ENCODE assay signal across 30 cellular contexts in the genomic region with DNA sequence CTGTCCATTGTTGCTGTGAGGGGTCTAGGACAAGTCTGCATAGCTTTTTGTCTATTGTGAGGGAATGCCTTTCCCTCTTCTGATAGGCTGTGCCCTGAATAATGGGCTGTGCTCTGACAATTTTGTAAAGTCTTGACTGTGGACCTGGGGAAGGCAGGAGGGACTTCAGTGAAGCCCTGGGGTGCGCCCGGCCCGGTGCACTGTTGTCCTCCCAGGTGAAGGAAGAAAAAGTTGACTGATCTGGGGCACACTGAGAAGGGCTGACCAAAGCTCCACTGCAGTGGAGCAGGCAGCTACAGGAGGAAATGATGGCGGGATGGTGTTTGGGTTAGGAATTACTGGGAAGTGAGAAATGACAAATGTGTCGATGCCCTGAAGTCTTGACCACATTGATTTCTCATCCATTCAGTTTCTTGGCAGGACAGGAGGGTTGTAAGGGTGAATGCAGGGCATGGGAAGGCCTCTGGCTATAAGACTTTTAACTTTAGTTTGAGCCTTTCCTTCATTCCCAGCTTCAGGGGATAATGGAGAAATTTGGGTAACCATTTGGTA.
"Had no signal": no experiment of that assay in that cellular context is flagged by ENCODE, and none has a peak within 500 bp of the region (broad histone marks: within the 10 kb centered on the region; RNA-seq: fewer than 3 reads in every experiment).

No MANE protein-coding gene starts in this region.

- H3K27me3 ChIP-seq: adrenal gland, body of pancreas, foreskin keratinocyte had no signal

- H3K9me3 ChIP-seq: adrenal gland, body of pancreas, gastrocnemius medialis, heart right ventricle had no signal

- ATAC-seq: activated CD4-positive, alpha-beta T cell treated with anti-CD3 and anti-CD28 coated beads for 36 hours; activated naive CD8-positive, alpha-beta T cell treated with anti-CD3 and anti-CD28 coated beads, Interleukin-2, amount 50 U/mL, for 24 hours; body of pancreas; esophagus mucosa; foreskin keratinocyte; gastrocnemius medialis; heart right ventricle; T-helper 17 cell had no signal

- H3K4me3 Mint-ChIP-seq: activated CD4-positive, alpha-beta memory T cell treated with anti-CD3 and anti-CD28 coated beads, Interleukin-2, amount 10 ng/mL, durations not matched to agents 7 days and 5 days; activated CD4-positive, alpha-beta T cell treated with anti-CD3 and anti-CD28 coated beads for 36 hours; activated CD4-positive, alpha-beta T cell treated with anti-CD3 and anti-CD28 coated beads, Interleukin-2, amount 10 ng/mL, durations not matched to agents 24 days and 14 days; activated naive CD4-positive, alpha-beta T cell treated with anti-CD3 and anti-CD28 coated beads for 36 hours; activated naive CD4-positive, alpha-beta T cell treated with anti-CD3 and anti-CD28 coated beads, Interleukin-2, amount 50 U/mL, for 24 hours; activated naive CD8-positive, alpha-beta T cell treated with anti-CD3 and anti-CD28 coated beads for 36 hours; activated naive CD8-positive, alpha-beta T cell treated with anti-CD3 and anti-CD28 coated beads, Interleukin-2, amount 50 U/mL, for 24 hours; activated T-helper 1 cell treated with anti-CD3 and anti-CD28 coated beads, Interleukin-12 subunit alpha, Interleukin-12 subunit beta, Interleukin-2, Interleukin-4 antibody, amounts not matched to agents 30 ng/mL and 10 ng/mL and 1 ng/mL, durations not matched to agents 14 hours and 24 hours and 36 hours; endodermal cell; T-helper 17 cell; T-helper 2 cell treated with Interferon-gamma antibody and Interleukin-4, amounts not matched to agents 5 μg/mL and 100 μg/mL, for 36 hours had no signal

- H3K36me3 Mint-ChIP-seq: activated naive CD4-positive, alpha-beta T cell treated with anti-CD3 and anti-CD28 coated beads, Interleukin-2, amount 50 U/mL, for 24 hours; activated naive CD8-positive, alpha-beta T cell treated with anti-CD3 and anti-CD28 coated beads for 36 hours had no signal

- H3K4me1 ChIP-seq: adrenal gland, body of pancreas, foreskin keratinocyte, gastrocnemius medialis, heart right ventricle had no signal

- DNase-seq: activated CD4-positive, alpha-beta memory T cell treated with anti-CD3 and anti-CD28 coated beads, Interleukin-2, amount 10 ng/mL, durations not matched to agents 7 days and 5 days; activated CD4-positive, alpha-beta T cell treated with anti-CD3 and anti-CD28 coated beads for 36 hours; activated CD4-positive, CD25-positive, alpha-beta regulatory T cell; activated CD4-positive, CD25-positive, alpha-beta regulatory T cell treated with anti-CD3 and anti-CD28 coated beads, Interleukin-2, amount 50 U/mL, for 72 hours; activated effector memory CD4-positive, alpha-beta T cell treated with anti-CD3 and anti-CD28 coated beads, Interleukin-2, amount 50 U/mL, for 16 hours; activated naive CD4-positive, alpha-beta T cell treated with anti-CD3 and anti-CD28 coated beads for 36 hours; activated naive CD8-positive, alpha-beta T cell treated with anti-CD3 and anti-CD28 coated beads for 36 hours; activated naive CD8-positive, alpha-beta T cell treated with anti-CD3 and anti-CD28 coated beads, Interleukin-2, amount 50 U/mL, for 24 hours; activated T-cell treated with anti-CD3 and anti-CD28 coated beads, Interleukin-2, amount 50 U/mL, for 1 hour; activated T-cell treated with anti-CD3 and anti-CD28 coated beads, Interleukin-2, amount 50 U/mL, for 48 hours; amygdala; aorta; body of pancreas; caudate nucleus; effector CD8-positive, alpha-beta T cell; endodermal cell; foreskin keratinocyte; gastrocnemius medialis; heart right ventricle; T-helper 1 cell; T-helper 17 cell; T1000 had no signal

- H3K27ac ChIP-seq: adrenal gland, body of pancreas, foreskin keratinocyte, gastrocnemius medialis, heart right ventricle had no signal

- H3K27ac Mint-ChIP-seq: activated CD4-positive, alpha-beta memory T cell treated with anti-CD3 and anti-CD28 coated beads, Interleukin-2, amount 10 ng/mL, durations not matched to agents 7 days and 5 days; activated CD4-positive, alpha-beta T cell treated with anti-CD3 and anti-CD28 coated beads for 36 hours; activated CD4-positive, alpha-beta T cell treated with anti-CD3 and anti-CD28 coated beads, Interleukin-2, amount 10 ng/mL, durations not matched to agents 24 days and 14 days; activated naive CD4-positive, alpha-beta T cell treated with anti-CD3 and anti-CD28 coated beads for 36 hours; activated naive CD4-positive, alpha-beta T cell treated with anti-CD3 and anti-CD28 coated beads, Interleukin-2, amount 50 U/mL, for 24 hours; activated naive CD8-positive, alpha-beta T cell treated with anti-CD3 and anti-CD28 coated beads for 36 hours; activated naive CD8-positive, alpha-beta T cell treated with anti-CD3 and anti-CD28 coated beads, Interleukin-2, amount 50 U/mL, for 24 hours; activated T-helper 1 cell treated with anti-CD3 and anti-CD28 coated beads, Interleukin-12 subunit alpha, Interleukin-12 subunit beta, Interleukin-2, Interleukin-4 antibody, amounts not matched to agents 30 ng/mL and 10 ng/mL and 1 ng/mL, durations not matched to agents 14 hours and 24 hours and 36 hours; activated T-helper 2 cell treated with anti-CD3 and anti-CD28 coated beads, Interferon-gamma antibody, Interleukin-2, Interleukin-4, amounts not matched to agents 10 μg/mL and 5 μg/mL and 100 μg/mL, durations not matched to agents 14 hours and 24 hours and 36 hours; endodermal cell; T-helper 17 cell; T-helper 2 cell treated with Interferon-gamma antibody and Interleukin-4, amounts not matched to agents 5 μg/mL and 100 μg/mL, for 36 hours had no signal

- H3K36me3 ChIP-seq: adrenal gland, gastrocnemius medialis, heart right ventricle had no signal

- H3K4me1 Mint-ChIP-seq: activated CD4-positive, alpha-beta memory T cell treated with anti-CD3 and anti-CD28 coated beads, Interleukin-2, amount 10 ng/mL, durations not matched to agents 7 days and 5 days; activated CD4-positive, alpha-beta T cell treated with anti-CD3 and anti-CD28 coated beads for 36 hours; activated CD4-positive, alpha-beta T cell treated with anti-CD3 and anti-CD28 coated beads, Interleukin-2, amount 10 ng/mL, durations not matched to agents 24 days and 14 days; activated naive CD4-positive, alpha-beta T cell treated with anti-CD3 and anti-CD28 coated beads, Interleukin-2, amount 50 U/mL, for 24 hours; activated naive CD8-positive, alpha-beta T cell treated with anti-CD3 and anti-CD28 coated beads for 36 hours; activated naive CD8-positive, alpha-beta T cell treated with anti-CD3 and anti-CD28 coated beads, Interleukin-2, amount 50 U/mL, for 24 hours; T-helper 17 cell had no signal

- H3K4me3 ChIP-seq: adrenal gland, body of pancreas, gastrocnemius medialis, heart right ventricle had no signal

- H3K9me3 Mint-ChIP-seq: activated CD4-positive, alpha-beta memory T cell treated with anti-CD3 and anti-CD28 coated beads, Interleukin-2, amount 10 ng/mL, durations not matched to agents 7 days and 5 days; activated CD4-positive, alpha-beta T cell treated with anti-CD3 and anti-CD28 coated beads, Interleukin-2, amount 10 ng/mL, durations not matched to agents 24 days and 14 days; activated naive CD4-positive, alpha-beta T cell treated with anti-CD3 and anti-CD28 coated beads for 36 hours; activated naive CD4-positive, alpha-beta T cell treated with anti-CD3 and anti-CD28 coated beads, Interleukin-2, amount 50 U/mL, for 24 hours; activated naive CD8-positive, alpha-beta T cell treated with anti-CD3 and anti-CD28 coated beads for 36 hours; activated naive CD8-positive, alpha-beta T cell treated with anti-CD3 and anti-CD28 coated beads, Interleukin-2, amount 50 U/mL, for 24 hours; activated T-helper 1 cell treated with anti-CD3 and anti-CD28 coated beads, Interleukin-12 subunit alpha, Interleukin-12 subunit beta, Interleukin-2, Interleukin-4 antibody, amounts not matched to agents 30 ng/mL and 10 ng/mL and 1 ng/mL, durations not matched to agents 14 hours and 24 hours and 36 hours; activated T-helper 2 cell treated with anti-CD3 and anti-CD28 coated beads, Interferon-gamma antibody, Interleukin-2, Interleukin-4, amounts not matched to agents 10 μg/mL and 5 μg/mL and 100 μg/mL, durations not matched to agents 14 hours and 24 hours and 36 hours; endodermal cell; T-helper 2 cell treated with Interferon-gamma antibody and Interleukin-4, amounts not matched to agents 5 μg/mL and 100 μg/mL, for 36 hours had no signal

- FAIRE-seq: colon had no signal
